16 cellular contexts compared by ENCODE assay signal in the genomic region with DNA sequence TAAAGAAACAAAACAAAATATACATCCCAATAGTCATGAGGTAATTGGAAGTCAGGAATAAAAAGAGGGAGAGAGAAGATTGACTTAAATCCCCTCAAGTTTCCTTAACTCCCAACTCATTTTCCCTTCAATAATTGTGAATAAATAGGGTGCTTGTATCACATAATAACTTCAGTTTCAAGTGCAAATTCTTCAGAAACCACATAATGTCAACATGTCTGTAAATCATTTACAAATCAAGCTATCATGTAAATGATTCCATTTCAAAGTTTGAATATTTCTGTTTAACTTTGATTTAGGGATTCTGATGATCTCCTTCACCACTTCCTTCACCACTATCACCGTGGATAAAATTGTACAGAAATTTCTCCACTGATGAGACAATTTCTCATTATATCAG. TPM values are rescaled to one million over a fixed set of nuclear protein-coding genes. Genes with fewer than 3 reads are reported as not detected.
DNase-seq lines count a peak whose midpoint lies in the region; ATAC-seq and TF ChIP-seq lines count a peak whose summit lies in the region.
"Had no signal": no experiment of that assay in that cellular context is flagged by ENCODE, and none has a peak within 500 bp of the region (broad histone marks: within the 10 kb centered on the region; RNA-seq: fewer than 3 reads in every experiment).

No MANE protein-coding gene starts in this region.

- no peaks in the 10 kb centered on the region for H3K27me3 Mint-ChIP-seq in Calu3 (ENCODE audit: unreplicated experiment)
- H3K27me3 Mint-ChIP-seq: CD8-positive, alpha-beta memory T cell; IgD-negative memory B cell had no signal

- CTCF ChIA-PET in Calu3 (lab: Charles Lee): no interaction called here

- H3K4me3 Mint-ChIP-seq in Calu3 (ENCODE audit: low read depth, unreplicated experiment): no peak overlapping the region
- H3K4me3 Mint-ChIP-seq: CD8-positive, alpha-beta memory T cell; IgD-negative memory B cell had no signal

- TF ChIP-seq CTCF in Calu3 (IDR thresholded peaks at IDR 0.05; ENCODE audit: unreplicated experiment): no peak

- DNase-seq in DMS53 (lab: John Stamatoyannopoulos, UW): peak; percentile 29
- no peak for DNase-seq in DMS53 treated with DMSO at 0.1 percent for 48 hours (lab: John Stamatoyannopoulos, UW; ENCODE audit: unreplicated experiment)
- DNase-seq in amniotic epithelial cell (ENCODE audit: low read depth): peak; percentile 30
- peak; percentile 9 for DNase-seq in glomerular visceral epithelial cell (ENCODE audit: extremely low spot score)
- DNase-seq in renal cortical epithelial cell (ENCODE audit: low read depth): peak; percentile 76
- DNase-seq in NCI-H510A treated with DMSO at 0.1 percent for 48 hours (lab: John Stamatoyannopoulos, UW): no peak
- DNase-seq in Calu3: no peak
- DNase-seq: DMS 273 treated with DMSO at 0.1 percent for 48 hours, DND-41, GF-D8, HCEC 1CT had no signal

- H3K4me1 Mint-ChIP-seq in Calu3 (ENCODE audit: low read depth, unreplicated experiment): peaks cover 23% of the 10 kb centered on the region

- H3K27ac Mint-ChIP-seq in Calu3 (ENCODE audit: unreplicated experiment): no peak overlapping the region
- H3K27ac Mint-ChIP-seq: CD8-positive, alpha-beta memory T cell; IgD-negative memory B cell had no signal

- ATAC-seq in HG03342 (IDR thresholded peaks at IDR 0.05; ENCODE audit: unreplicated experiment): no peak

- H3K9me3 Mint-ChIP-seq in Calu3 (ENCODE audit: low read depth, unreplicated experiment): peaks cover 4% of the 10 kb centered on the region
- H3K9me3 Mint-ChIP-seq: CD8-positive, alpha-beta memory T cell had no signal

- H3K36me3 Mint-ChIP-seq in Calu3 (ENCODE audit: insufficient read depth, unreplicated experiment): peaks cover 5% of the 10 kb centered on the region
- H3K36me3 Mint-ChIP-seq: IgD-negative memory B cell had no signal

- intact Hi-C loops in Calu3 (cut with micrococcal nuclease; ENCODE audit: unreplicated experiment): no loop called here

- no TSS peak for BruUV-seq in Calu3 (replicated peaks; lab: Mats Ljungman, UMichigan)

RNA-seq across cellular contexts. Expression of a gene that starts 23.3 kb away (rescaled TPM):
- total RNA-seq in renal cortical epithelial cell (not detected in 2 replicates), Calu3 (2022) (not detected in 2 replicates)
- total RNA-seq: A673; CD8-positive, alpha-beta memory T cell; H4 had no signal

RNA-seq across cellular contexts. Expression of a gene that starts 31.3 kb away (rescaled TPM):
- 150 and 201 TPM in 2 replicates for total RNA-seq in renal cortical epithelial cell
- total RNA-seq in Calu3 (2022): 53.1 and 67.7 TPM in 2 replicates

RNA-seq across cellular contexts. Expression of a gene that starts 35.2 kb away (rescaled TPM):
- total RNA-seq in renal cortical epithelial cell (8.3 and 8.6 TPM in 2 replicates), Calu3 (2022) (10.1 and 13.5 TPM in 2 replicates)

RNA-seq across cellular contexts. Expression of a gene that starts 45.4 kb away (rescaled TPM):
- 0.50 and 4.9 TPM in 2 replicates for total RNA-seq in renal cortical epithelial cell
- 8.8 and 13.0 TPM in 2 replicates for total RNA-seq in Calu3 (2022)

Comparison
In these comparisons a context has a peak if more than half of its experiments do, and no peak if none do; other contexts are left out.
1. DNase-seq: peak in DMS53 (single experiment), amniotic epithelial cell (single experiment), glomerular visceral epithelial cell (single experiment) and renal cortical epithelial cell (single experiment); none in DMS53 treated with DMSO at 0.1 percent for 48 hours (single experiment), NCI-H510A treated with DMSO at 0.1 percent for 48 hours (single experiment) and Calu3 (single experiment).